Comparison of ENCODE assay signal across 25 cellular contexts in genomic region chr10:129581836-129582235, GRCh38.
"Had no signal": no experiment of that assay in that cellular context is flagged by ENCODE, and none has a peak within 500 bp of the region (broad histone marks: within the 10 kb centered on the region; RNA-seq: fewer than 3 reads in every experiment).

No MANE protein-coding gene starts in this region.

- H3K79me2 ChIP-seq: hepatocyte had no signal

- FAIRE-seq: colon, endothelial cell of umbilical vein, frontal cortex, kidney had no signal

- DNase-seq: dermis blood vessel endothelial cell; dorsolateral prefrontal cortex; effector CD4-positive, alpha-beta T cell; effector memory CD4-positive, alpha-beta T cell; foreskin keratinocyte; heart left ventricle; hypothalamus; immature natural killer cell; islet precursor cell; kidney; kidney glomerular epithelial cell; left colon; left ventricle myocardium inferior; lower lobe of right lung; mesenchymal stem cell; mucosa of descending colon; naive B cell had no signal

- H2AFZ ChIP-seq: hepatocyte had no signal

- H3K27me3 ChIP-seq: dorsolateral prefrontal cortex, esophagus muscularis mucosa, foreskin keratinocyte, gastroesophageal sphincter, heart left ventricle, hepatocyte had no signal

- H3K4me3 ChIP-seq: coronary artery, dorsolateral prefrontal cortex, esophagus muscularis mucosa, gastroesophageal sphincter, heart left ventricle, hepatocyte, left ventricle myocardium inferior, lower lobe of right lung, mucosa of descending colon had no signal

- H3K36me3 ChIP-seq: esophagus muscularis mucosa, gastroesophageal sphincter, heart left ventricle, lower lobe of right lung had no signal

- H3K27ac ChIP-seq: coronary artery, dorsolateral prefrontal cortex, esophagus muscularis mucosa, foreskin keratinocyte, gastroesophageal sphincter, heart left ventricle, hepatocyte, left ventricle myocardium inferior, lower lobe of right lung had no signal

- H3K4me1 ChIP-seq: esophagus muscularis mucosa, foreskin keratinocyte, gastroesophageal sphincter, heart left ventricle, left ventricle myocardium inferior, lower lobe of right lung had no signal

- ATAC-seq: foreskin keratinocyte, gastroesophageal sphincter, heart left ventricle, left colon, left lobe of liver, lower lobe of right lung, mucosa of descending colon had no signal

- H3K4me2 ChIP-seq: hepatocyte had no signal
